16 cellular contexts compared by ENCODE assay signal in genomic region chr10:28429045-28429444, GRCh38.
DNase-seq lines count a peak whose midpoint lies in the region; ATAC-seq and TF ChIP-seq lines count a peak whose summit lies in the region.
"Had no signal": no experiment of that assay in that cellular context is flagged by ENCODE, and none has a peak within 500 bp of the region (broad histone marks: within the 10 kb centered on the region; RNA-seq: fewer than 3 reads in every experiment).

No MANE protein-coding gene starts in this region.

- H3K4me1 ChIP-seq in IMR-90 (ENCODE audit: control insufficient read depth, insufficient read depth, low read length) = no peaks in the 10 kb centered on the region
- peaks cover 14% of the 10 kb centered on the region for H3K4me1 ChIP-seq in endodermal cell (ENCODE audit: control insufficient read depth, insufficient read depth, low read length)
- H3K4me1 ChIP-seq in CD8-positive, alpha-beta memory T cell (ENCODE audit: insufficient read depth, low read length) = no peaks in the 10 kb centered on the region

- H3K79me1 ChIP-seq in IMR-90 (ENCODE audit: low read depth in 1 of 2, low read length in 2 of 2) = no peaks in the 10 kb centered on the region

- no peak overlapping the region for H2BK15ac ChIP-seq in IMR-90 (ENCODE audit: low read depth, low read length)

- H2AK9ac ChIP-seq in IMR-90 (replicated peaks; ENCODE audit: low read depth, low read length, poor library complexity) = no peak overlapping the region

- intact Hi-C loops in IMR-90 (cut with micrococcal nuclease) = no loop called here

- H3K4me2 ChIP-seq in IMR-90 (ENCODE audit: low read depth, low read length) = no peak overlapping the region
- H3K4me2 ChIP-seq: BLaER1 treated with 17β-estradiol and CSF1 and Interleukin-3, amounts not matched to agents 10 nM and 100 nM; GM23338 had no signal

- no peak overlapping the region for H4K91ac ChIP-seq in IMR-90 (ENCODE audit: insufficient read depth, low read depth, low read length)

- H3K9me3 Mint-ChIP-seq in endodermal cell = peaks cover 4% of the 10 kb centered on the region
- peaks cover 0 to 2% (median 0%) of the 10 kb centered on the region in 5 donors for H3K9me3 Mint-ChIP-seq in CD8-positive, alpha-beta memory T cell

- no peak for TF ChIP-seq POLR2A in IMR-90 (IDR thresholded peaks at IDR 0.05; ENCODE audit: low read depth, low read length)

- H4K8ac ChIP-seq in IMR-90 (ENCODE audit: low read depth in 2 of 2, low read length in 2 of 2) = no peak overlapping the region

- H3K27me3 Mint-ChIP-seq in endodermal cell (ENCODE audit: insufficient read depth) = no peaks in the 10 kb centered on the region
- H3K27me3 Mint-ChIP-seq in CD8-positive, alpha-beta memory T cell = peaks cover 9 to 16% of the 10 kb centered on the region in 2 donors

- H2AFZ ChIP-seq in IMR-90 (replicated peaks; ENCODE audit: low read length, poor library complexity) = no peak overlapping the region
- H2AFZ ChIP-seq: GM23338 had no signal

- no peak overlapping the region for H3K4ac ChIP-seq in IMR-90 (ENCODE audit: low read depth, low read length)

- TF ChIP-seq CTCF in IMR-90 (conservative IDR thresholded peaks at IDR 0.05; ENCODE audit: low read depth, low read length) (no peak), endodermal cell (conservative IDR thresholded peaks at IDR 0.05) (no peak)

- H3K36me3 ChIP-seq in IMR-90 (ENCODE audit: control insufficient read depth, insufficient read depth, low read length) (no peaks in the 10 kb centered on the region), endodermal cell (ENCODE audit: control insufficient read depth, insufficient read depth, low read length) (no peaks in the 10 kb centered on the region)
- no peaks in the 10 kb centered on the region for H3K36me3 ChIP-seq in CD8-positive, alpha-beta memory T cell (ENCODE audit: insufficient read depth, low read length)
- H3K36me3 ChIP-seq: BLaER1 treated with 17β-estradiol and CSF1 and Interleukin-3, amounts not matched to agents 10 nM and 100 nM had no signal

- H3K56ac ChIP-seq in IMR-90 (ENCODE audit: extremely low read depth, insufficient read depth, low read length) = no peak overlapping the region

- H3K27ac ChIP-seq in IMR-90 (ENCODE audit: insufficient read depth, low read length) = no peak overlapping the region
- H3K27ac ChIP-seq in endodermal cell (ENCODE audit: low read depth, low read length) = no peak overlapping the region
- H3K27ac ChIP-seq in CD8-positive, alpha-beta memory T cell (ENCODE audit: low read depth, low read length) = no peak overlapping the region
- H3K27ac ChIP-seq: BLaER1 treated with 17β-estradiol and CSF1 and Interleukin-3, amounts not matched to agents 10 nM and 100 nM had no signal

- H2AK5ac ChIP-seq in IMR-90 (ENCODE audit: low read depth, low read length) = no peak overlapping the region

- POLR2A ChIA-PET in IMR-90 (lab: Charles Lee; ENCODE audit: unreplicated experiment) = no interaction called here
- POLR2A ChIA-PET in CD8-positive, alpha-beta memory T cell (lab: Charles Lee) = no interaction called here

- no peak overlapping the region for H3K18ac ChIP-seq in IMR-90 (ENCODE audit: low read depth, low read length)

- H3K27ac Mint-ChIP-seq in endodermal cell = no peak overlapping the region
- H3K27ac Mint-ChIP-seq in CD8-positive, alpha-beta memory T cell = no peak overlapping the region
- H3K27ac Mint-ChIP-seq: B cell; CD4-positive, CD25-positive, alpha-beta regulatory T cell; GM23338 had no signal

- dilution Hi-C loops in IMR-90 (cut with HindIII; ENCODE audit: low sequenced_read_pairs, unreplicated experiment) = no loop called here

- no peak overlapping the region for H3K23ac ChIP-seq in IMR-90 (ENCODE audit: low read depth, low read length)

- no peak overlapping the region for H2BK5ac ChIP-seq in IMR-90 (ENCODE audit: low read depth, low read length, poor library complexity, severe bottlenecking)

- H3K27me3 ChIP-seq in IMR-90 (ENCODE audit: control insufficient read depth, insufficient read depth, low read length) (peaks cover 10% of the 10 kb centered on the region), endodermal cell (ENCODE audit: control insufficient read depth, insufficient read depth, low read length, poor library complexity, severe bottlenecking) (no peaks in the 10 kb centered on the region)
- H3K27me3 ChIP-seq in CD8-positive, alpha-beta memory T cell (ENCODE audit: insufficient read depth, low read length, poor library complexity, severe bottlenecking) = no peaks in the 10 kb centered on the region
- H3K27me3 ChIP-seq: BLaER1 treated with 17β-estradiol and CSF1 and Interleukin-3, amounts not matched to agents 10 nM and 100 nM had no signal

- H3K4me1 Mint-ChIP-seq in endodermal cell = peaks cover 12% of the 10 kb centered on the region
- peaks cover 6 to 10% (median 7%) of the 10 kb centered on the region in 3 donors for H3K4me1 Mint-ChIP-seq in CD8-positive, alpha-beta memory T cell

- no peaks in the 10 kb centered on the region for H4K20me1 ChIP-seq in IMR-90 (ENCODE audit: insufficient read depth, low read length)
- H4K20me1 ChIP-seq: BLaER1 treated with 17β-estradiol and CSF1 and Interleukin-3, amounts not matched to agents 10 nM and 100 nM had no signal

- H3K9me3 ChIP-seq in IMR-90 (ENCODE audit: control insufficient read depth, insufficient read depth, low read length) = peaks cover 4% of the 10 kb centered on the region; the same call in 1 of the 2 replicates
- peaks cover 15% of the 10 kb centered on the region for H3K9me3 ChIP-seq in endodermal cell (ENCODE audit: control insufficient read depth, low read length)
- no peaks in the 10 kb centered on the region for H3K9me3 ChIP-seq in CD8-positive, alpha-beta memory T cell (ENCODE audit: low read length)

- H4K5ac ChIP-seq in IMR-90 (ENCODE audit: low read depth, low read length) = no peak overlapping the region

- H2BK20ac ChIP-seq in IMR-90 (ENCODE audit: low read depth, low read length) = no peak overlapping the region

- H2BK120ac ChIP-seq in IMR-90 (ENCODE audit: low read depth, low read length) = no peak overlapping the region

- ATAC-seq in IMR-90 (ENCODE audit: low read depth) = no peak
- ATAC-seq in GM21529 (IDR thresholded peaks at IDR 0.05; ENCODE audit: unreplicated experiment) = no peak
- ATAC-seq in HG03025 (IDR thresholded peaks at IDR 0.05; ENCODE audit: low FRiP score, unreplicated experiment) = no peak
- ATAC-seq: GM23338 had no signal

- no peaks in the 10 kb centered on the region for H3K9me1 ChIP-seq in IMR-90 (ENCODE audit: insufficient read depth, low read length)

- no peak overlapping the region for H3K4me3 Mint-ChIP-seq in endodermal cell
- no peak overlapping the region for H3K4me3 Mint-ChIP-seq in CD8-positive, alpha-beta memory T cell
- H3K4me3 Mint-ChIP-seq: B cell; CD4-positive, CD25-positive, alpha-beta regulatory T cell; GM23338 had no signal

- H3K14ac ChIP-seq in IMR-90 (replicated peaks; ENCODE audit: low read depth, low read length) = no peak overlapping the region

- no peaks in the 10 kb centered on the region for H3K36me3 Mint-ChIP-seq in endodermal cell (ENCODE audit: low read depth)
- peaks cover 0 to 6% (median 0%) of the 10 kb centered on the region in 3 donors for H3K36me3 Mint-ChIP-seq in CD8-positive, alpha-beta memory T cell
- H3K36me3 Mint-ChIP-seq: CD4-positive, CD25-positive, alpha-beta regulatory T cell had no signal

- no peak overlapping the region for H3K4me3 ChIP-seq in IMR-90 (ENCODE audit: insufficient read depth, low read depth, low read length)
- peak overlapping the region; percentile 20 for H3K4me3 ChIP-seq in endodermal cell (ENCODE audit: low read length)
- H3K4me3 ChIP-seq in CD8-positive, alpha-beta memory T cell (ENCODE audit: low read length) = no peak overlapping the region
- H3K4me3 ChIP-seq: BLaER1 treated with 17β-estradiol and CSF1 and Interleukin-3, amounts not matched to agents 10 nM and 100 nM; GM23338 had no signal

- CTCF ChIA-PET in IMR-90 (lab: Yijun Ruan, JAX) = no interaction called here
- CTCF ChIA-PET in CD8-positive, alpha-beta memory T cell (lab: Charles Lee) = no interaction called here

- DNase-seq in NCI-H345 (lab: John Stamatoyannopoulos, UW) = peak; percentile 13
- no peak for DNase-seq in NCI-H345 treated with DMSO at 0.1 percent for 48 hours (lab: John Stamatoyannopoulos, UW; ENCODE audit: unreplicated experiment)
- DNase-seq in IMR-90 = no peak
- DNase-seq in endodermal cell = no peak
- no peak for DNase-seq in CD8-positive, alpha-beta memory T cell
- DNase-seq: 8988T, Calu3, DMS79, GDM1, HCEC 1CT had no signal

- BruUV-seq in IMR-90 (replicated peaks; lab: Mats Ljungman, UMichigan) = no TSS peak

- in situ Hi-C loops in IMR-90 (cut with MboI; ENCODE audit: low sequenced_read_pairs) = no loop called here

- TF ChIP-seq RAD21 in IMR-90 (IDR thresholded peaks at IDR 0.05; ENCODE audit: low read length) = no peak

- H3K9ac ChIP-seq in IMR-90 (ENCODE audit: low read depth, low read length) = no peak overlapping the region
- H3K9ac ChIP-seq in endodermal cell (ENCODE audit: extremely low read depth, low read length, poor library complexity, severe bottlenecking) = no peak overlapping the region
- H3K9ac ChIP-seq: BLaER1 treated with 17β-estradiol and CSF1 and Interleukin-3, amounts not matched to agents 10 nM and 100 nM had no signal

TF ChIP-seq in IMR-90, 13 proteins besides CTCF, POLR2A, EP300 and RAD21:
- TF ChIP-seq RCOR1 (IDR thresholded peaks at IDR 0.05; ENCODE audit: insufficient replicate concordance, low read length) (no peak), MAFK (IDR thresholded peaks at IDR 0.05; ENCODE audit: low read depth, low read length) (peak; percentile 50)
